In genomic region chr18:2537281-2537680, GRCh38 we compare ENCODE assay signal across 26 cellular contexts. TPM values are rescaled to one million over a fixed set of nuclear protein-coding genes. Genes with fewer than 3 reads are reported as not detected.
DNase-seq lines count a peak whose midpoint lies in the region; ATAC-seq, FAIRE-seq and TF ChIP-seq lines count a peak whose summit lies in the region.
"Had no signal": no experiment of that assay in that cellular context is flagged by ENCODE, and none has a peak within 500 bp of the region (broad histone marks: within the 10 kb centered on the region; RNA-seq: fewer than 3 reads in every experiment).

No MANE protein-coding gene starts in this region.

- FAIRE-seq in A204.1 (lab: Jason Lieb, UNC): peak; percentile 29
- FAIRE-seq: GM12892, H1, HTR-8/SVneo had no signal

- intact Hi-C loops in right cardiac atrium (cut with DNase I): no loop called here

- H3K79me2 ChIP-seq in hepatocyte (no peaks in the 10 kb centered on the region), osteoblast (ENCODE audit: insufficient read depth, low read length) (no peaks in the 10 kb centered on the region), GM23248 (ENCODE audit: insufficient read depth) (no peaks in the 10 kb centered on the region)

- H3K36me3 ChIP-seq in adipocyte (ENCODE audit: control insufficient read depth, insufficient read depth, low read length, severe bottlenecking) (peaks cover 3% of the 10 kb centered on the region), hepatocyte (replicated peaks; ENCODE audit: insufficient read depth, low read depth) (no peaks in the 10 kb centered on the region), osteoblast (ENCODE audit: insufficient read depth, low read length) (no peaks in the 10 kb centered on the region), GM23248 (ENCODE audit: low read depth) (peaks cover 2% of the 10 kb centered on the region; the same call in 1 of the 2 replicates)

- 50% methylated on average over 3 of the region's 3 CpGs for WGBS in hepatocyte (ENCODE audit: low lambda C conversion rate, missing lambda C conversion rate)
- 64 to 67% methylated on average over 3 of the region's 3 CpGs for WGBS in GM23248 (ENCODE audit: low coverage in 1 of 2, low lambda C conversion rate in 2 of 2, missing lambda C conversion rate in 2 of 2), 2 experiments
- WGBS in right cardiac atrium: 52% methylated on average over 3 of the region's 3 CpGs

- H3K27me3 ChIP-seq in adipocyte (replicated peaks; ENCODE audit: control insufficient read depth, insufficient read depth, low read length) (no peaks in the 10 kb centered on the region), hepatocyte (no peaks in the 10 kb centered on the region), osteoblast (ENCODE audit: insufficient read depth, low read length) (no peaks in the 10 kb centered on the region), GM23248 (replicated peaks; ENCODE audit: insufficient read depth) (no peaks in the 10 kb centered on the region), right cardiac atrium (ENCODE audit: control insufficient read depth, insufficient read depth) (no peaks in the 10 kb centered on the region)

- H3K4me2 ChIP-seq in hepatocyte (peak overlapping the region; percentile 3), osteoblast (ENCODE audit: insufficient read depth, low read length) (no peak overlapping the region), GM23248 (ENCODE audit: unreplicated experiment) (no peak overlapping the region)
- H3K4me2 ChIP-seq: KMS-11 had no signal

- no peak overlapping the region for H3K9ac ChIP-seq in adipocyte (ENCODE audit: low read length)
- no peak overlapping the region for H3K9ac ChIP-seq in GM23248
- H3K9ac ChIP-seq: KMS-11 had no signal

- in situ Hi-C loops in GM23248 (cut with MboI): loop anchor here (10.0 to 25.0 kb wide), 3 partner anchors 192 to 1675 kb away; no protein-coding TSS in a partner anchor

- TF ChIP-seq CTCF in hepatocyte (IDR thresholded peaks at IDR 0.05; ENCODE audit: poor library complexity) (no peak), osteoblast (IDR thresholded peaks at IDR 0.05; ENCODE audit: extremely low read depth, low read depth, low read length) (no peak)

- H3K4me3 ChIP-seq in adipocyte (ENCODE audit: low read length): no peak overlapping the region
- H3K4me3 ChIP-seq in hepatocyte: no peak overlapping the region
- no peak overlapping the region for H3K4me3 ChIP-seq in osteoblast (ENCODE audit: insufficient read depth, low read length)
- H3K4me3 ChIP-seq in GM23248: no peak overlapping the region
- no peak overlapping the region for H3K4me3 ChIP-seq in right cardiac atrium (ENCODE audit: low read length)
- H3K4me3 ChIP-seq: SK-N-MC had no signal

- H4K20me1 ChIP-seq in hepatocyte (ENCODE audit: insufficient read depth, poor library complexity, severe bottlenecking) (no peaks in the 10 kb centered on the region), osteoblast (ENCODE audit: insufficient read depth, low read length) (no peaks in the 10 kb centered on the region), GM23248 (ENCODE audit: insufficient read depth) (no peaks in the 10 kb centered on the region)

- no peaks in the 10 kb centered on the region for H3F3A ChIP-seq in GM23248 (ENCODE audit: insufficient read depth)

- H2AFZ ChIP-seq in hepatocyte (no peak overlapping the region), osteoblast (ENCODE audit: low read length) (no peak overlapping the region), GM23248 (no peak overlapping the region)

- H3K9me3 ChIP-seq in adipocyte (ENCODE audit: control insufficient read depth, low read length): no peaks in the 10 kb centered on the region
- no peaks in the 10 kb centered on the region for H3K9me3 ChIP-seq in hepatocyte (ENCODE audit: low read depth)
- no peaks in the 10 kb centered on the region for H3K9me3 ChIP-seq in osteoblast (ENCODE audit: low read depth, low read length)
- H3K9me3 ChIP-seq in GM23248 (ENCODE audit: low read depth): no peaks in the 10 kb centered on the region
- no peaks in the 10 kb centered on the region for H3K9me3 ChIP-seq in right cardiac atrium (ENCODE audit: control insufficient read depth, low read length)

- H3K27ac ChIP-seq in hepatocyte (peak overlapping the region; percentile 62), osteoblast (ENCODE audit: low read depth, low read length) (peak overlapping the region; percentile 58), GM23248 (no peak overlapping the region), right cardiac atrium (ENCODE audit: low read length) (no peak overlapping the region)
- H3K27ac ChIP-seq: 22Rv1, C4-2B, KMS-11, SK-N-MC had no signal

- no peak for ATAC-seq in GM21786 (IDR thresholded peaks at IDR 0.05; ENCODE audit: unreplicated experiment)
- ATAC-seq in right cardiac atrium: no peak
- ATAC-seq: HCT116 had no signal

- peaks cover 30% of the 10 kb centered on the region for H3K4me1 ChIP-seq in adipocyte (ENCODE audit: control insufficient read depth, insufficient read depth, low read length)
- H3K4me1 ChIP-seq in hepatocyte (ENCODE audit: insufficient read depth): peaks cover 13% of the 10 kb centered on the region
- peaks cover 26% of the 10 kb centered on the region for H3K4me1 ChIP-seq in osteoblast (ENCODE audit: insufficient read depth, low read length)
- no peaks in the 10 kb centered on the region for H3K4me1 ChIP-seq in GM23248 (ENCODE audit: insufficient read depth)
- H3K4me1 ChIP-seq in right cardiac atrium (ENCODE audit: control insufficient read depth, insufficient read depth, low read length): no peaks in the 10 kb centered on the region

- DNase-seq in adipocyte (ENCODE audit: low read depth) (peak; percentile 19), hepatocyte (ENCODE audit: low spot score) (no peak), osteoblast (ENCODE audit: insufficient read length, low spot score, missing footprints) (no peak), NCI-H69 (lab: John Stamatoyannopoulos, UW) (no peak), GM23248 (no peak), right cardiac atrium (no peak)
- DNase-seq: Calu3; CD8-positive, alpha-beta memory T cell; DMS153; NCI-H1105; NCI-H146; NCI-H2029 treated with DMSO at 0.1 percent for 48 hours; NCI-H345; NCI-H524 treated with DMSO at 0.1 percent for 48 hours; PC-3; SHP77 had no signal

- H3K9me2 ChIP-seq in hepatocyte (replicated peaks; ENCODE audit: insufficient read depth): no peaks in the 10 kb centered on the region
- no peaks in the 10 kb centered on the region for H3K9me2 ChIP-seq in GM23248 (ENCODE audit: insufficient read depth)

RNA-seq across cellular contexts. Expression of gene METTL4, which starts 34.0 kb away (rescaled TPM):
- total RNA-seq in hepatocyte (9.9 and 16.0 TPM in 2 replicates), osteoblast (8.8 and 10.5 TPM in 2 replicates), right cardiac atrium (10 to 100 TPM in 2 of 4 donors, 1 to 10 TPM in 2; 6.3 to 10.8 (median 9.3) TPM)
- polyA plus RNA-seq in hepatocyte (7.4 and 7.6 TPM in 2 replicates), GM23248 (2016; fragmentation: Nextera tagmentation; extraction: Ambion mirVana) (8.9 and 9.9 TPM in 2 replicates), right cardiac atrium (5.8 TPM)
- total RNA-seq in GM23248 (2014; rRNA removed; shearing (Covaris generic)): 5.6 and 16.9 TPM in 2 replicates

RNA-seq across cellular contexts. Expression of gene NDC80, which starts 34.1 kb away (rescaled TPM):
- total RNA-seq in hepatocyte: 5.6 and 6.5 TPM in 2 replicates
- 3.9 and 5.6 TPM in 2 replicates for polyA plus RNA-seq in hepatocyte
- 2.2 and 3.5 TPM in 2 replicates for total RNA-seq in osteoblast
- total RNA-seq in GM23248 (2014; rRNA removed; shearing (Covaris generic)): 8.3 and 10.9 TPM in 2 replicates
- polyA plus RNA-seq in GM23248 (2016; fragmentation: Nextera tagmentation; extraction: Ambion mirVana): 16.0 and 16.3 TPM in 2 replicates
- total RNA-seq in right cardiac atrium: 1 to 10 TPM in 1 of 4 donors, under 1 TPM in 3; 0.17 to 1.1 (median 0.36) TPM
- 0.18 TPM for polyA plus RNA-seq in right cardiac atrium

Comparison
In these comparisons a context has a peak if more than half of its experiments do, and no peak if none do; other contexts are left out.
1. H3K27ac ChIP-seq: peak in hepatocyte (single experiment) and osteoblast (single experiment); none in GM23248 (single experiment) and right cardiac atrium (single experiment).